In the genomic region with DNA sequence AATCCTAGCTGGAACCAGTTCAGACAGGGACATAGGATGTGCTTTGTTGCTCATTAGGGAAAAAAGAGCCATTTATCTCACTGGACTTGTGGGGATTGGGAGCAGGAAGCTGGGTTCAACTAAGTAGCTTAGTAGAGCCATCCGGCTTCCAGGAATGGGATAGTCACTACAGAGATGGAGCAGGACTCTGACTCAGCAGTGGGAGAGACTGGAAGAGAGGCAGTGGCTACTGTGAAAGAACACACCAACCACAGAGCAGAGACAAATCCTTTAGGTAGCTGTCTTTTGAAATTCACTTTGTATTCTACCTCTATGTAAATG, we compare ENCODE assay signal across 2 cellular contexts.
TF ChIP-seq lines count a peak whose summit lies in the region.

No MANE protein-coding gene starts in this region.

TF ChIP-seq in H1, 55 proteins besides CTCF, POLR2A, EP300 and RAD21:
- TF ChIP-seq BACH1 (IDR thresholded peaks at IDR 0.05; ENCODE audit: low read length): peak; percentile 89
- TF ChIP-seq GTF2F1 (IDR thresholded peaks at IDR 0.05; ENCODE audit: borderline replicate concordance, low read depth, low read length): no peak
- no peak for TF ChIP-seq TAF7 (optimal IDR thresholded peaks at IDR 0.05; ENCODE audit: borderline replicate concordance, low read depth, low read length)
- TF ChIP-seq SAP30 (IDR thresholded peaks at IDR 0.05; ENCODE audit: insufficient read depth, insufficient replicate concordance, low read length): no peak
- TF ChIP-seq KDM5A (IDR thresholded peaks at IDR 0.05; ENCODE audit: low read length): no peak
- no peak for TF ChIP-seq ASH2L (IDR thresholded peaks at IDR 0.05; ENCODE audit: low read length)
- peak; percentile 73; the same call in 1 of the 2 replicates for TF ChIP-seq MAFK (IDR thresholded peaks at IDR 0.05; ENCODE audit: low read depth, low read length)
- no peak for TF ChIP-seq CTBP2 (IDR thresholded peaks at IDR 0.05; ENCODE audit: borderline replicate concordance, insufficient read depth, insufficient read length, low read length)
- no peak for TF ChIP-seq KDM4A (IDR thresholded peaks at IDR 0.05; ENCODE audit: low read depth, low read length, severe bottlenecking)
- TF ChIP-seq RFX5 (IDR thresholded peaks at IDR 0.05; ENCODE audit: borderline replicate concordance, low read depth, low read length): no peak
- TF ChIP-seq, protein P1, sequence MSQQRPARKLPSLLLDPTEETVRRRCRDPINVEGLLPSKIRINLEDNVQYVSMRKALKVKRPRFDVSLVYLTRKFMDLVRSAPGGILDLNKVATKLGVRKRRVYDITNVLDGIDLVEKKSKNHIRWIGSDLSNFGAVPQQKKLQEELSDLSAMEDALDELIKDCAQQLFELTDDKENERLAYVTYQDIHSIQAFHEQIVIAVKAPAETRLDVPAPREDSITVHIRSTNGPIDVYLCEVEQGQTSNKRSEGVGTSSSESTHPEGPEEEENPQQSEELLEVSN (IDR thresholded peaks at IDR 0.05): no peak
- no peak for TF ChIP-seq FOSL1 (IDR thresholded peaks at IDR 0.05; ENCODE audit: insufficient read depth, low read depth, low read length)
- no peak for TF ChIP-seq CBX8 (IDR thresholded peaks at IDR 0.05; ENCODE audit: borderline replicate concordance, low read depth, low read length)

TF ChIP-seq in HepG2, 621 proteins besides CTCF, POLR2A, EP300 and RAD21:
- no peak for TF ChIP-seq GATAD2A (CRISPR knock-in tag; IDR thresholded peaks at IDR 0.05)
- peak; percentile 53 for TF ChIP-seq FOSL2 (CRISPR knock-in tag; IDR thresholded peaks at IDR 0.05)
- TF ChIP-seq MAFK (conservative IDR thresholded peaks at IDR 0.05 in 1 of 2, IDR thresholded peaks at IDR 0.05 in 1 of 2; ENCODE audit: low read length in 2 of 2): peak in 1 of 2 experiments; percentile 40; a peak in 1 of 4 replicates
- no peak for TF ChIP-seq ZNF557 (CRISPR knock-in tag; IDR thresholded peaks at IDR 0.05)
- TF ChIP-seq ZNF619 (CRISPR knock-in tag; IDR thresholded peaks at IDR 0.05): no peak
- TF ChIP-seq ELF3 (CRISPR knock-in tag; IDR thresholded peaks at IDR 0.05): 0 out of 2 replicates have a peak, but pooled peaks have one; percentile 17
- no peak for TF ChIP-seq ZNF761 (CRISPR knock-in tag; conservative IDR thresholded peaks at IDR 0.05)
- no peak for TF ChIP-seq ZNF607 (CRISPR knock-in tag; IDR thresholded peaks at IDR 0.05; ENCODE audit: borderline replicate concordance)
- no peak for TF ChIP-seq SIN3B (IDR thresholded peaks at IDR 0.05; ENCODE audit: low read length)
- no peak for TF ChIP-seq ATF7 (IDR thresholded peaks at IDR 0.05)
- TF ChIP-seq ATF7 (CRISPR knock-in tag; IDR thresholded peaks at IDR 0.05): no peak
- TF ChIP-seq RFX1 (IDR thresholded peaks at IDR 0.05): no peak
- TF ChIP-seq HMG20A (CRISPR knock-in tag; IDR thresholded peaks at IDR 0.05; ENCODE audit: borderline replicate concordance): peak; percentile 40; the same call in 1 of the 2 replicates
- TF ChIP-seq RXRA (CRISPR knock-in tag; IDR thresholded peaks at IDR 0.05): no peak
- TF ChIP-seq, protein P2, sequence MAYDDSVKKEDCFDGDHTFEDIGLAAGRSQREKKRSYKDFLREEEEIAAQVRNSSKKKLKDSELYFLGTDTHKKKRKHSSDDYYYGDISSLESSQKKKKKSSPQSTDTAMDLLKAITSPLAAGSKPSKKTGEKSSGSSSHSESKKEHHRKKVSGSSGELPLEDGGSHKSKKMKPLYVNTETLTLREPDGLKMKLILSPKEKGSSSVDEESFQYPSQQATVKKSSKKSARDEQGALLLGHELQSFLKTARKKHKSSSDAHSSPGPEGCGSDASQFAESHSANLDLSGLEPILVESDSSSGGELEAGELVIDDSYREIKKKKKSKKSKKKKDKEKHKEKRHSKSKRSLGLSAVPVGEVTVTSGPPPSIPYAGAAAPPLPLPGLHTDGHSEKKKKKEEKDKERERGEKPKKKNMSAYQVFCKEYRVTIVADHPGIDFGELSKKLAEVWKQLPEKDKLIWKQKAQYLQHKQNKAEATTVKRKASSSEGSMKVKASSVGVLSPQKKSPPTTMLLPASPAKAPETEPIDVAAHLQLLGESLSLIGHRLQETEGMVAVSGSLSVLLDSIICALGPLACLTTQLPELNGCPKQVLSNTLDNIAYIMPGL (CRISPR knock-in tag; IDR thresholded peaks at IDR 0.05; ENCODE audit: borderline replicate concordance in 1 of 2, low read depth in 1 of 2): no peak
- TF ChIP-seq, protein P3, sequence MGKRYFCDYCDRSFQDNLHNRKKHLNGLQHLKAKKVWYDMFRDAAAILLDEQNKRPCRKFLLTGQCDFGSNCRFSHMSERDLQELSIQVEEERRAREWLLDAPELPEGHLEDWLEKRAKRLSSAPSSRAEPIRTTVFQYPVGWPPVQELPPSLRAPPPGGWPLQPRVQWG (CRISPR knock-in tag; IDR thresholded peaks at IDR 0.05; ENCODE audit: borderline replicate concordance, low read depth): no peak
- TF ChIP-seq, protein P4, sequence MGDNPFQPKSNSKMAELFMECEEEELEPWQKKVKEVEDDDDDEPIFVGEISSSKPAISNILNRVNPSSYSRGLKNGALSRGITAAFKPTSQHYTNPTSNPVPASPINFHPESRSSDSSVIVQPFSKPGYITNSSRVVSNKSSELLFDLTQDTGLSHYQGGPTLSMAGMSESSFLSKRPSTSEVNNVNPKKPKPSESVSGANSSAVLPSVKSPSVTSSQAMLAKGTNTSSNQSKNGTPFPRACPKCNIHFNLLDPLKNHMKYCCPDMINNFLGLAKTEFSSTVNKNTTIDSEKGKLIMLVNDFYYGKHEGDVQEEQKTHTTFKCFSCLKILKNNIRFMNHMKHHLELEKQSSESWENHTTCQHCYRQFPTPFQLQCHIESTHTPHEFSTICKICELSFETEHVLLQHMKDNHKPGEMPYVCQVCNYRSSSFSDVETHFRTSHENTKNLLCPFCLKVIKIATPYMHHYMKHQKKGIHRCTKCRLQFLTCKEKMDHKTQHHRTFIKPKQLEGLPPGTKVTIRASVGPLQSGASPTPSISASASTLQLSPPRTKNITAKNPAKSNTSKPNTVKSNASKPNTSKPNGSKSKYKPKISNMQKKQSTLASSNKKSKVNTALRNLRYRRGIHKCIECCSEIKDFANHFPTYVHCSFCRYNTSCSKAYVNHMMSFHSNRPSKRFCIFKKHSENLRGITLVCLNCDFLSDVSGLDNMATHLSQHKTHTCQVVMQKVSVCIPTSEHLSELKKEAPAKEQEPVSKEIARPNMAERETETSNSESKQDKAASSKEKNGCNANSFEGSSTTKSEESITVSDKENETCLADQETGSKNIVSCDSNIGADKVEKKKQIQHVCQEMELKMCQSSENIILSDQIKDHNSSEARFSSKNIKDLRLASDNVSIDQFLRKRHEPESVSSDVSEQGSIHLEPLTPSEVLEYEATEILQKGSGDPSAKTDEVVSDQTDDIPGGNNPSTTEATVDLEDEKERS (CRISPR knock-in tag; IDR thresholded peaks at IDR 0.05): no peak
- no peak for TF ChIP-seq MIXL1 (CRISPR knock-in tag; IDR thresholded peaks at IDR 0.05)
- TF ChIP-seq, protein P5, sequence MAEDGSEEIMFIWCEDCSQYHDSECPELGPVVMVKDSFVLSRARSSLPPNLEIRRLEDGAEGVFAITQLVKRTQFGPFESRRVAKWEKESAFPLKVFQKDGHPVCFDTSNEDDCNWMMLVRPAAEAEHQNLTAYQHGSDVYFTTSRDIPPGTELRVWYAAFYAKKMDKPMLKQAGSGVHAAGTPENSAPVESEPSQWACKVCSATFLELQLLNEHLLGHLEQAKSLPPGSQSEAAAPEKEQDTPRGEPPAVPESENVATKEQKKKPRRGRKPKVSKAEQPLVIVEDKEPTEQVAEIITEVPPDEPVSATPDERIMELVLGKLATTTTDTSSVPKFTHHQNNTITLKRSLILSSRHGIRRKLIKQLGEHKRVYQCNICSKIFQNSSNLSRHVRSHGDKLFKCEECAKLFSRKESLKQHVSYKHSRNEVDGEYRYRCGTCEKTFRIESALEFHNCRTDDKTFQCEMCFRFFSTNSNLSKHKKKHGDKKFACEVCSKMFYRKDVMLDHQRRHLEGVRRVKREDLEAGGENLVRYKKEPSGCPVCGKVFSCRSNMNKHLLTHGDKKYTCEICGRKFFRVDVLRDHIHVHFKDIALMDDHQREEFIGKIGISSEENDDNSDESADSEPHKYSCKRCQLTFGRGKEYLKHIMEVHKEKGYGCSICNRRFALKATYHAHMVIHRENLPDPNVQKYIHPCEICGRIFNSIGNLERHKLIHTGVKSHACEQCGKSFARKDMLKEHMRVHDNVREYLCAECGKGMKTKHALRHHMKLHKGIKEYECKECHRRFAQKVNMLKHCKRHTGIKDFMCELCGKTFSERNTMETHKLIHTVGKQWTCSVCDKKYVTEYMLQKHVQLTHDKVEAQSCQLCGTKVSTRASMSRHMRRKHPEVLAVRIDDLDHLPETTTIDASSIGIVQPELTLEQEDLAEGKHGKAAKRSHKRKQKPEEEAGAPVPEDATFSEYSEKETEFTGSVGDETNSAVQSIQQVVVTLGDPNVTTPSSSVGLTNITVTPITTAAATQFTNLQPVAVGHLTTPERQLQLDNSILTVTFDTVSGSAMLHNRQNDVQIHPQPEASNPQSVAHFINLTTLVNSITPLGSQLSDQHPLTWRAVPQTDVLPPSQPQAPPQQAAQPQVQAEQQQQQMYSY (CRISPR knock-in tag; IDR thresholded peaks at IDR 0.05): peak; percentile 81
- TF ChIP-seq, protein P6, sequence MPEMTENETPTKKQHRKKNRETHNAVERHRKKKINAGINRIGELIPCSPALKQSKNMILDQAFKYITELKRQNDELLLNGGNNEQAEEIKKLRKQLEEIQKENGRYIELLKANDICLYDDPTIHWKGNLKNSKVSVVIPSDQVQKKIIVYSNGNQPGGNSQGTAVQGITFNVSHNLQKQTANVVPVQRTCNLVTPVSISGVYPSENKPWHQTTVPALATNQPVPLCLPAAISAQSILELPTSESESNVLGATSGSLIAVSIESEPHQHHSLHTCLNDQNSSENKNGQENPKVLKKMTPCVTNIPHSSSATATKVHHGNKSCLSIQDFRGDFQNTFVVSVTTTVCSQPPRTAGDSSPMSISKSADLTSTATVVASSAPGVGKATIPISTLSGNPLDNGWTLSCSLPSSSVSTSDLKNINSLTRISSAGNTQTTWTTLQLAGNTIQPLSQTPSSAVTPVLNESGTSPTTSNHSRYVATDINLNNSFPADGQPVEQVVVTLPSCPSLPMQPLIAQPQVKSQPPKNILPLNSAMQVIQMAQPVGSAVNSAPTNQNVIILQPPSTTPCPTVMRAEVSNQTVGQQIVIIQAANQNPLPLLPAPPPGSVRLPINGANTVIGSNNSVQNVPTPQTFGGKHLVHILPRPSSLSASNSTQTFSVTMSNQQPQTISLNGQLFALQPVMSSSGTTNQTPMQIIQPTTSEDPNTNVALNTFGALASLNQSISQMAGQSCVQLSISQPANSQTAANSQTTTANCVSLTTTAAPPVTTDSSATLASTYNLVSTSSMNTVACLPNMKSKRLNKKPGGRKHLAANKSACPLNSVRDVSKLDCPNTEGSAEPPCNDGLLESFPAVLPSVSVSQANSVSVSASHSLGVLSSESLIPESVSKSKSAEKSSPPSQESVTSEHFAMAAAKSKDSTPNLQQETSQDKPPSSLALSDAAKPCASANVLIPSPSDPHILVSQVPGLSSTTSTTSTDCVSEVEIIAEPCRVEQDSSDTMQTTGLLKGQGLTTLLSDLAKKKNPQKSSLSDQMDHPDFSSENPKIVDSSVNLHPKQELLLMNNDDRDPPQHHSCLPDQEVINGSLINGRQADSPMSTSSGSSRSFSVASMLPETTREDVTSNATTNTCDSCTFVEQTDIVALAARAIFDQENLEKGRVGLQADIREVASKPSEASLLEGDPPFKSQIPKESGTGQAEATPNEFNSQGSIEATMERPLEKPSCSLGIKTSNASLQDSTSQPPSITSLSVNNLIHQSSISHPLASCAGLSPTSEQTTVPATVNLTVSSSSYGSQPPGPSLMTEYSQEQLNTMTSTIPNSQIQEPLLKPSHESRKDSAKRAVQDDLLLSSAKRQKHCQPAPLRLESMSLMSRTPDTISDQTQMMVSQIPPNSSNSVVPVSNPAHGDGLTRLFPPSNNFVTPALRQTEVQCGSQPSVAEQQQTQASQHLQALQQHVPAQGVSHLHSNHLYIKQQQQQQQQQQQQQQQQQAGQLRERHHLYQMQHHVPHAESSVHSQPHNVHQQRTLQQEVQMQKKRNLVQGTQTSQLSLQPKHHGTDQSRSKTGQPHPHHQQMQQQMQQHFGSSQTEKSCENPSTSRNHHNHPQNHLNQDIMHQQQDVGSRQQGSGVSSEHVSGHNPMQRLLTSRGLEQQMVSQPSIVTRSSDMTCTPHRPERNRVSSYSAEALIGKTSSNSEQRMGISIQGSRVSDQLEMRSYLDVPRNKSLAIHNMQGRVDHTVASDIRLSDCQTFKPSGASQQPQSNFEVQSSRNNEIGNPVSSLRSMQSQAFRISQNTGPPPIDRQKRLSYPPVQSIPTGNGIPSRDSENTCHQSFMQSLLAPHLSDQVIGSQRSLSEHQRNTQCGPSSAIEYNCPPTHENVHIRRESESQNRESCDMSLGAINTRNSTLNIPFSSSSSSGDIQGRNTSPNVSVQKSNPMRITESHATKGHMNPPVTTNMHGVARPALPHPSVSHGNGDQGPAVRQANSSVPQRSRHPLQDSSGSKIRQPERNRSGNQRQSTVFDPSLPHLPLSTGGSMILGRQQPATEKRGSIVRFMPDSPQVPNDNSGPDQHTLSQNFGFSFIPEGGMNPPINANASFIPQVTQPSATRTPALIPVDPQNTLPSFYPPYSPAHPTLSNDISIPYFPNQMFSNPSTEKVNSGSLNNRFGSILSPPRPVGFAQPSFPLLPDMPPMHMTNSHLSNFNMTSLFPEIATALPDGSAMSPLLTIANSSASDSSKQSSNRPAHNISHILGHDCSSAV (CRISPR knock-in tag; IDR thresholded peaks at IDR 0.05; ENCODE audit: borderline replicate concordance): no peak
